In the genomic region with DNA sequence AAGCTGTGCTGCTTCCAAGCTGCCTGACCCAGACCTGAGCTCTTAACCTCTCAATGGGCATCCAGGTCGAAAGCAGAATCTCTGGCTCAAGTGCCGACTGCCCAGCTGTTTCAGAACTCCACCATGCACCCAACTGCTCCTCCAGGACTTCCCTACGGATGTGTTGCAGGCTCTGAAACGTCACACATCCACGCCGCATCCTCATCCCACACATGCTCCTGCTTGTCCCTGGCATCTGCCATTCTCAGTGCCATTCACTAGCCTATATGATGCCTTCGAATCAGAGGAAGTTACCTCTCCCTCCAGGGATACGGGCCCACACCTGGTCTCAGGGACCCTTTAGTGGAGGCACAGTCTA, we compare ENCODE assay signal across 10 cellular contexts. TPM values are rescaled to one million over a fixed set of nuclear protein-coding genes. Genes with fewer than 3 reads are reported as not detected.
DNase-seq lines count a peak whose midpoint lies in the region; FAIRE-seq and TF ChIP-seq lines count a peak whose summit lies in the region.
"Had no signal": no experiment of that assay in that cellular context is flagged by ENCODE, and none has a peak within 500 bp of the region (broad histone marks: within the 10 kb centered on the region; RNA-seq: fewer than 3 reads in every experiment).

No MANE protein-coding gene starts in this region.

- no peak overlapping the region for H3K23ac ChIP-seq in mesendoderm (ENCODE audit: low read length)

- no peak for DNase-seq in AG09309 (ENCODE audit: low read depth)
- peak; percentile 13 for DNase-seq in bronchial epithelial cell (ENCODE audit: low read depth)
- no peak for DNase-seq in mesendoderm
- DNase-seq in D341Med (ENCODE audit: low spot score) = no peak
- DNase-seq in NCI-H2029 treated with DMSO at 0.1 percent for 48 hours (lab: John Stamatoyannopoulos, UW) = no peak
- DNase-seq in ureter (ENCODE audit: low spot score) = no peak
- DNase-seq in activated CD4-positive, CD25-positive, alpha-beta regulatory T cell treated with anti-CD3 and anti-CD28 coated beads, Interleukin-2, amount 50 U/mL, for 72 hours = no peak

- H2BK15ac ChIP-seq in mesendoderm (replicated peaks; ENCODE audit: low read depth) = no peak overlapping the region

- TF ChIP-seq CTCF in AG09309 (IDR thresholded peaks at IDR 0.05; ENCODE audit: control insufficient read depth, insufficient read depth, low read depth, low read length, missing control alignments) (no peak), bronchial epithelial cell (IDR thresholded peaks at IDR 0.05; ENCODE audit: insufficient read depth, low read length, severe bottlenecking) (no peak)

- no peak for FAIRE-seq in bronchial epithelial cell (lab: Jason Lieb, UNC)

- H3K36me3 ChIP-seq in HUES6 (ENCODE audit: control insufficient read depth, insufficient read depth, low read length) = no peaks in the 10 kb centered on the region
- H3K36me3 ChIP-seq in bronchial epithelial cell (ENCODE audit: control insufficient read depth, insufficient read depth, low read length) = no peaks in the 10 kb centered on the region
- no peaks in the 10 kb centered on the region for H3K36me3 ChIP-seq in mesendoderm (ENCODE audit: control insufficient read depth, insufficient read depth, low read length)

- H3K4me2 ChIP-seq in mesendoderm (ENCODE audit: low read length) = peak overlapping the region; percentile 48

- H3K9ac ChIP-seq in HUES6 (ENCODE audit: low read length) (no peak overlapping the region), mesendoderm (ENCODE audit: low read length) (peak overlapping the region; percentile 34)

- no peaks in the 10 kb centered on the region for H3K9me3 ChIP-seq in HUES6 (ENCODE audit: control insufficient read depth, insufficient read depth, low read depth, low read length)

- H3K79me1 ChIP-seq in mesendoderm (ENCODE audit: low read length) = no peaks in the 10 kb centered on the region

- H3K4ac ChIP-seq in mesendoderm (ENCODE audit: low read depth, low read length) = peak overlapping the region; percentile 10

- peaks cover 5% of the 10 kb centered on the region; the same call in 1 of the 2 replicates for H3K4me1 ChIP-seq in HUES6 (ENCODE audit: control insufficient read depth, insufficient read depth, low read length)
- peaks cover 3% of the 10 kb centered on the region for H3K4me1 ChIP-seq in mesendoderm (ENCODE audit: control insufficient read depth, low read depth, low read length)

- no peaks in the 10 kb centered on the region for H3K79me2 ChIP-seq in mesendoderm (ENCODE audit: control insufficient read depth, insufficient read depth, low read length)

- H3K56ac ChIP-seq in mesendoderm (ENCODE audit: low read length) = peak overlapping the region; percentile 88

- H3K4me3 ChIP-seq in AG09309 (ENCODE audit: control insufficient read depth, low read depth, low read length) (peak overlapping the region; percentile 32), HUES6 (ENCODE audit: low read depth, low read length) (peak overlapping the region; percentile 53), bronchial epithelial cell (ENCODE audit: low read depth, low read length) (peak overlapping the region; percentile 32), mesendoderm (ENCODE audit: low read length) (no peak overlapping the region)

- WGBS in mesendoderm (ENCODE audit: extremely low coverage, insufficient coverage, low lambda C conversion rate) = no CpG with 5 or more reads among the region's 8 CpGs

- H2BK5ac ChIP-seq in mesendoderm (ENCODE audit: low read length) = no peak overlapping the region

- H3K18ac ChIP-seq in mesendoderm (ENCODE audit: low read length) = no peak overlapping the region

- H2AK5ac ChIP-seq in mesendoderm (ENCODE audit: low read length) = peak overlapping the region; percentile 92

- H3K27ac ChIP-seq in HUES6 (ENCODE audit: low read depth, low read length) (no peak overlapping the region), mesendoderm (ENCODE audit: low read depth, low read length) (no peak overlapping the region)

- no peak overlapping the region for H4K8ac ChIP-seq in mesendoderm (ENCODE audit: low read depth, low read length)

- no peak overlapping the region for H2BK120ac ChIP-seq in mesendoderm (ENCODE audit: low read depth, low read length)

- H3K27me3 ChIP-seq in HUES6 (ENCODE audit: control insufficient read depth, insufficient read depth, low read length) = peaks cover 26% of the 10 kb centered on the region
- no peaks in the 10 kb centered on the region for H3K27me3 ChIP-seq in bronchial epithelial cell (ENCODE audit: control insufficient read depth, insufficient read depth, low read length)
- no peaks in the 10 kb centered on the region for H3K27me3 ChIP-seq in mesendoderm (ENCODE audit: insufficient read depth, low read length, poor library complexity)

- peak overlapping the region; percentile 98 for H4K5ac ChIP-seq in mesendoderm (ENCODE audit: low read length)

RNA-seq across cellular contexts. Expression of gene PDZK1IP1, which starts 11.2 kb away (rescaled TPM):
- total RNA-seq in bronchial epithelial cell (0.26 and 1.9 TPM in 2 replicates), ureter (1.9 TPM)
- 0.06 TPM for polyA plus RNA-seq in mesendoderm (2013, experiment 1 of 2)
- not detected for polyA plus RNA-seq in mesendoderm (2013, experiment 2 of 2)
- total RNA-seq: Daoy had no signal

RNA-seq across cellular contexts. Expression of gene CYP4A22, which starts 41.4 kb away (rescaled TPM):
- not detected in 2 replicates for total RNA-seq in bronchial epithelial cell
- not detected for polyA plus RNA-seq in mesendoderm (2013, experiment 1 of 2)
- polyA plus RNA-seq in mesendoderm (2013, experiment 2 of 2) = 0.03 TPM
- 0.23 TPM for total RNA-seq in ureter
- total RNA-seq: Daoy, pulmonary artery endothelial cell had no signal

RNA-seq across cellular contexts. Expression of gene TAL1, which starts 53.4 kb away (rescaled TPM):
- total RNA-seq in bronchial epithelial cell (under 0.01 TPM in 1 of 2 replicates, not detected in the other), ureter (3.2 TPM)
- polyA plus RNA-seq in mesendoderm (2013, experiment 1 of 2) = 0.06 TPM
- 0.01 TPM for polyA plus RNA-seq in mesendoderm (2013, experiment 2 of 2)
